12 cellular contexts compared by ENCODE assay signal in the genomic region with DNA sequence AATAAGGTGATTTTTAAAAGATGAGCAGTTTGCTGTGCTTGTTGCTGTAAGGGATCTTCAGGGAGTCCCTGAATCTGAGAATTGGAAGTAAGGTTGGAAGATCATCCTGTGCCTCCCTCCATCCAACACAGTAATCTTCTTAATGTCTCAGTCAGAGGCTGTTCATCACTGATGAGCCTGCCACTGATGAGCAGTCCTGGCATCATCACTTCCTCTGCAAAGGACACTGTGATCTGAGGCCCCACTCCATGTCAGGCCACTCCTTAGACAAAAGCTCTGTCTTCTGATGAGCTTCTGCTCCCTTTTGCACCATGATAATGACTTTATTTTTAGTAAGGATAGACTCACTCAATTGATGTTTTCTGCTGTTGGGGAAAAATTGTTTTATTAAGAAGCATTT.
A peak's percentile ranks its signal among the peaks of the same experiment; 100 is the strongest.
DNase-seq lines count a peak whose midpoint lies in the region; ATAC-seq, FAIRE-seq and TF ChIP-seq lines count a peak whose summit lies in the region.
"Had no signal": no experiment of that assay in that cellular context is flagged by ENCODE, and none has a peak within 500 bp of the region (broad histone marks: within the 10 kb centered on the region; RNA-seq: fewer than 3 reads in every experiment).

No MANE protein-coding gene starts in this region.

- TF ChIP-seq CTCF in AG04450 (IDR thresholded peaks at IDR 0.05; ENCODE audit: low read depth, low read length) = no peak

- H3K9me3 ChIP-seq in AG04450 (ENCODE audit: control insufficient read depth, insufficient read depth, low read length) (peaks cover 4% of the 10 kb centered on the region; the same call in 1 of the 2 replicates), SJSA1 (replicated peaks) (no peaks in the 10 kb centered on the region; the same call in 1 of the 2 replicates), small intestine (ENCODE audit: control insufficient read depth, low read depth) (no peaks in the 10 kb centered on the region)

- no peak for ATAC-seq in HG03457 (IDR thresholded peaks at IDR 0.05; ENCODE audit: unreplicated experiment)
- ATAC-seq: HepG2, left colon had no signal

- POLR2A ChIA-PET in AG04450 (lab: Yijun Ruan, JAX) = no interaction called here

- H3K27ac ChIP-seq in AG04450 (ENCODE audit: low read depth, low read length) (peak overlapping the region; percentile 52), SJSA1 (peak overlapping the region; percentile 51; the same call in 1 of the 2 replicates), small intestine (ENCODE audit: low read depth in 1 of 2, low read length in 1 of 2) (no peak overlapping the region)

- CTCF ChIA-PET in AG04450 (lab: Charles Lee) = interaction anchor here (0.5 kb wide), 1 partner anchor 11 kb away, joined by 3 read pairs; no protein-coding TSS in a partner anchor

- no peak for FAIRE-seq in small intestine (lab: Jason Lieb, UNC)
- FAIRE-seq: HepG2 had no signal

- DNase-seq in AG04450 (ENCODE audit: low read depth, low spot score) (no peak), EL (peak; percentile 50), SJSA1 (ENCODE audit: low read depth in 1 of 2, low spot score in 2 of 2) (peak in 1 of 2 experiments; percentile 18), kidney tubule cell (ENCODE audit: low spot score) (peak; percentile 10), GM19240 (ENCODE audit: insufficient read length, low spot score) (no peak), small intestine (no peak)
- DNase-seq: GDM1; left colon; stimulated activated CD4-positive, alpha-beta T cell treated with anti-CD3 and anti-CD28 coated beads, Interleukin-4, amount 100 ng/mL, for 1 hour; stimulated activated naive CD4-positive, alpha-beta T cell had no signal

- H3K36me3 ChIP-seq in SJSA1 (no peaks in the 10 kb centered on the region), small intestine (ENCODE audit: control insufficient read depth in 2 of 2, insufficient read depth in 2 of 2, low read length in 2 of 2) (no peaks in the 10 kb centered on the region)

- H3K4me3 ChIP-seq in AG04450 (ENCODE audit: low read depth, low read length) (no peak overlapping the region), SJSA1 (no peak overlapping the region), small intestine (ENCODE audit: low read depth in 1 of 2, low read length in 2 of 2) (no peak overlapping the region)

- H3K4me1 ChIP-seq in SJSA1 (replicated peaks) = peaks cover 31% of the 10 kb centered on the region
- H3K4me1 ChIP-seq in small intestine (ENCODE audit: control insufficient read depth in 2 of 2, insufficient read depth in 1 of 2, low read depth in 1 of 2, low read length in 1 of 2) = no peaks in the 10 kb centered on the region

- H3K27me3 ChIP-seq in AG04450 (ENCODE audit: control insufficient read depth, insufficient read depth, low read length) (no peaks in the 10 kb centered on the region), SJSA1 (replicated peaks) (no peaks in the 10 kb centered on the region), small intestine (ENCODE audit: control insufficient read depth in 2 of 2, insufficient read depth in 2 of 2, low read length in 2 of 2) (no peaks in the 10 kb centered on the region)

Comparison
In these comparisons a context has a peak if more than half of its experiments do, and no peak if none do; other contexts are left out.
1. DNase-seq: peak in EL (single experiment) and kidney tubule cell (single experiment); none in AG04450 (single experiment), GM19240 (single experiment) and small intestine (single experiment).
2. H3K27ac ChIP-seq: peak in AG04450 (single experiment) and SJSA1 (single experiment); none in small intestine (0 of 2).